Comparison of ENCODE assay signal across 21 cellular contexts in the genomic region with DNA sequence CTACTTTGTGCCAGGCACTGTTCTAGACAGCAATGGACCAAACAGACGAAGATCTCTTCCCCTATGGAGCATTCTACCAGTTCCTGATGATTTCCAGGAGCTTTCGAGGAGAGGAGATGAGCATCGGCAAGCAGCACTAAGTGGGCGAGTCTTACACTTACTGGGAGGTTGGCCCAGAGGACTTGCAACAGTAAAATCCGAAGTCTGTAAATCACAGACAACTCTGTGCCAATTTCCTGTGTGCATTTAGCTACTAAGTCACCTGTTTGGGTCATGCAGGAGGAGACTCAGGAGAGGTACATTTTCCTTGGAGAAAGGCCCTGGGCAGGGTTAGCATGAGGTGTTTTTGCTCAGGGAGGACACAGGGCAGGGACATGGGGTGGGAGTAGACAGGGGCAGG. TPM values are rescaled to one million over a fixed set of nuclear protein-coding genes. Genes with fewer than 3 reads are reported as not detected.
"Had no signal": no experiment of that assay in that cellular context is flagged by ENCODE, and none has a peak within 500 bp of the region (broad histone marks: within the 10 kb centered on the region; RNA-seq: fewer than 3 reads in every experiment).

No MANE protein-coding gene starts in this region.

- H3K27me3 ChIP-seq: hepatocyte, right atrium auricular region had no signal

- H3K4me3 Mint-ChIP-seq: activated CD4-positive, alpha-beta T cell treated with anti-CD3 and anti-CD28 coated beads, Interleukin-2, amount 10 ng/mL, durations not matched to agents 7 days and 5 days; activated CD8-positive, alpha-beta T cell treated with anti-CD3 and anti-CD28 coated beads, Interleukin-2, amount 10 ng/mL, durations not matched to agents 7 days and 5 days; activated naive CD4-positive, alpha-beta T cell treated with anti-CD3 and anti-CD28 coated beads for 36 hours; activated T-cell treated with anti-CD3 and anti-CD28 coated beads, Interleukin-2, amount 50 U/mL, for 24 hours; mesothelial cell of epicardium; nephron had no signal

- H3K4me3 ChIP-seq: hepatocyte, lung, right atrium auricular region, tibial artery had no signal

- H3K9me3 ChIP-seq: right atrium auricular region, tibial artery had no signal

- DNase-seq: activated T-cell treated with anti-CD3 and anti-CD28 coated beads, Interleukin-2, amount 50 U/mL, for 24 hours; effector CD4-positive, alpha-beta T cell; left colon; occipital lobe; posterior cingulate gyrus; stimulated activated CD4-positive, alpha-beta T cell treated with anti-CD3 and anti-CD28 coated beads, Interleukin-2, amount 100 ng/mL, for 24 hours; stimulated activated naive CD8-positive, alpha-beta T cell treated with anti-CD3 and anti-CD28 coated beads, Interleukin-15, Interleukin-2, amounts not matched to agents 100 U/mL and 50 U/mL, for 24 hours; tibial artery had no signal

- H3K27ac Mint-ChIP-seq: activated CD4-positive, alpha-beta T cell treated with anti-CD3 and anti-CD28 coated beads, Interleukin-2, amount 10 ng/mL, durations not matched to agents 7 days and 5 days; activated naive CD4-positive, alpha-beta T cell treated with anti-CD3 and anti-CD28 coated beads for 36 hours; activated T-cell treated with anti-CD3 and anti-CD28 coated beads, Interleukin-2, amount 50 U/mL, for 24 hours; activated T-helper 2 cell treated with anti-CD3 and anti-CD28 coated beads, Interferon-gamma antibody, Interleukin-2, Interleukin-4, amounts not matched to agents 10 μg/mL and 5 μg/mL and 100 μg/mL, durations not matched to agents 14 hours and 24 hours and 36 hours; mesothelial cell of epicardium had no signal

- H3K4me1 ChIP-seq: right atrium auricular region, tibial artery had no signal

- H3K36me3 Mint-ChIP-seq: mesothelial cell of epicardium had no signal

- H2AFZ ChIP-seq: hepatocyte had no signal

- H3K27ac ChIP-seq: hepatocyte, right atrium auricular region, tibial artery had no signal

- H3K9me3 Mint-ChIP-seq: activated CD4-positive, alpha-beta T cell treated with anti-CD3 and anti-CD28 coated beads, Interleukin-2, amount 10 ng/mL, durations not matched to agents 7 days and 5 days; activated naive CD4-positive, alpha-beta T cell treated with anti-CD3 and anti-CD28 coated beads for 36 hours; activated T-cell treated with anti-CD3 and anti-CD28 coated beads, Interleukin-2, amount 50 U/mL, for 24 hours; activated T-helper 2 cell treated with anti-CD3 and anti-CD28 coated beads, Interferon-gamma antibody, Interleukin-2, Interleukin-4, amounts not matched to agents 10 μg/mL and 5 μg/mL and 100 μg/mL, durations not matched to agents 14 hours and 24 hours and 36 hours; nephron had no signal

- H3K27me3 Mint-ChIP-seq: activated T-cell treated with anti-CD3 and anti-CD28 coated beads, Interleukin-2, amount 50 U/mL, for 24 hours had no signal

- H3K36me3 ChIP-seq: right atrium auricular region, tibial artery had no signal

- H3K4me2 ChIP-seq: hepatocyte had no signal

- H3K79me2 ChIP-seq: hepatocyte had no signal

RNA-seq across cellular contexts. Expression of gene TRPM8, which starts 58.9 kb away (rescaled TPM):
- total RNA-seq: activated CD4-positive, alpha-beta T cell treated with anti-CD3 and anti-CD28 coated beads, Interleukin-2, amount 10 ng/mL, durations not matched to agents 7 days and 5 days; activated CD8-positive, alpha-beta T cell treated with anti-CD3 and anti-CD28 coated beads, Interleukin-2, amount 10 ng/mL, durations not matched to agents 7 days and 5 days; activated naive CD4-positive, alpha-beta T cell treated with anti-CD3 and anti-CD28 coated beads for 36 hours; activated T-helper 2 cell treated with anti-CD3 and anti-CD28 coated beads, Interferon-gamma antibody, Interleukin-2, Interleukin-4, amounts not matched to agents 10 μg/mL and 5 μg/mL and 100 μg/mL, durations not matched to agents 14 hours and 24 hours and 36 hours; esophagus mucosa; glomerular endothelial cell; left colon; mesothelial cell of epicardium; right atrium auricular region; skeletal muscle tissue; urinary bladder had no signal
